Comparison of ENCODE assay signal across 9 cellular contexts in the genomic region with DNA sequence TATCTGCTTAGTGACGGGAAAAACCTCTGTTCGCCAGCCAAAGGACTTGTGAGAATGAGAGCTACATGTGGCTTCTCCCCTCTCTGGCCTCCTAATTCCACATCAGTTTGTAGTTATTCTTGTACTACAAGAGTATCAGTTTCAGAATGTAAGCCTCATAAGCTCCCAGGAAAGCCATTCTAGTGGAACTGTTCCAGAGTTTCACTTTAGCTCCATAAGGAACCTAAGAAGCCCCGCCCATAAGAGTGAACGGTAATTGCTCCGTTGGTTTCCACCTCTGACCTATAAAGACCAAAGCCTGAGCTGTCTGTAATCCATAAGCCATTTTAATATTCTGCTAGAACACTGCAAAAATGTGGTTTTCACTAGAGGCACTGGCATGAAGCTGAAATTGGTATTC. TPM values are rescaled to one million over a fixed set of nuclear protein-coding genes. Genes with fewer than 3 reads are reported as not detected.
DNase-seq lines count a peak whose midpoint lies in the region; ATAC-seq and TF ChIP-seq lines count a peak whose summit lies in the region.
"Had no signal": no experiment of that assay in that cellular context is flagged by ENCODE, and none has a peak within 500 bp of the region (broad histone marks: within the 10 kb centered on the region; RNA-seq: fewer than 3 reads in every experiment).

No MANE protein-coding gene starts in this region.

- H3K9me3 ChIP-seq in PC-3 (ENCODE audit: low read length), result no peaks in the 10 kb centered on the region
- no peaks in the 10 kb centered on the region for H3K9me3 ChIP-seq in BE2C

- no peak; the same call in 1 of the 2 replicates for ATAC-seq in PC-3

- peak; percentile 48 for DNase-seq in EH (ENCODE audit: low read depth)
- DNase-seq in PC-3, result peak; percentile 49
- DNase-seq in fibroblast of the conjunctiva (ENCODE audit: low read depth), result peak; percentile 80
- peak; percentile 100 for DNase-seq in retinal pigment epithelial cell (ENCODE audit: low read depth)
- no peak for DNase-seq in posterior cingulate gyrus
- no peak for DNase-seq in NCI-H345 (lab: John Stamatoyannopoulos, UW)
- no peak for DNase-seq in BE2C
- no peak for DNase-seq in T-helper 1 cell
- DNase-seq: T-helper 2 cell had no signal

- H3K9me2 ChIP-seq in PC-3 (replicated peaks; ENCODE audit: low read length), result no peaks in the 10 kb centered on the region

- H3K27ac ChIP-seq in PC-3 (ENCODE audit: low read length), result peak overlapping the region; percentile 32; the same call in 1 of the 2 replicates

- H4K20me1 ChIP-seq in PC-3 (ENCODE audit: low read length), result peaks cover 13% of the 10 kb centered on the region

- H2AFZ ChIP-seq in PC-3 (ENCODE audit: low read length), result no peak overlapping the region

- H3K4me3 ChIP-seq in PC-3 (ENCODE audit: low read length), result no peak overlapping the region
- H3K4me3 ChIP-seq in retinal pigment epithelial cell (ENCODE audit: low read length), result no peak overlapping the region
- H3K4me3 ChIP-seq in BE2C (ENCODE audit: low read depth, low read length), result no peak overlapping the region

- H3K79me2 ChIP-seq in PC-3 (ENCODE audit: low read length), result peaks cover 46% of the 10 kb centered on the region

- BruUV-seq in PC-3 (replicated peaks; lab: Mats Ljungman, UMichigan), result no TSS peak

- POLR2A ChIA-PET in PC-3 (lab: Charles Lee; ENCODE audit: unreplicated experiment), result interaction anchor here (0.5 to 0.6 kb wide), 2 partner anchors 13 to 53 kb away, joined by 4 to 5 read pairs; no protein-coding TSS in a partner anchor

- CTCF ChIA-PET in PC-3 (lab: Charles Lee), result no interaction called here

- H3K36me3 ChIP-seq in PC-3 (ENCODE audit: low read depth, low read length), result no peaks in the 10 kb centered on the region
- H3K36me3 ChIP-seq in BE2C, result no peaks in the 10 kb centered on the region

- no peaks in the 10 kb centered on the region for H3F3A ChIP-seq in PC-3 (ENCODE audit: low read length, unreplicated experiment)

- TF ChIP-seq CTCF in PC-3 (conservative IDR thresholded peaks at IDR 0.05; ENCODE audit: low read depth, low read length) (no peak), retinal pigment epithelial cell (conservative IDR thresholded peaks at IDR 0.05; ENCODE audit: low read depth, low read length) (no peak), BE2C (IDR thresholded peaks at IDR 0.05; ENCODE audit: low read depth, low read length) (no peak)

- 0 out of 2 replicates have a peak overlapping the region, but pooled peaks have one; percentile 4 for H3K4me2 ChIP-seq in PC-3 (ENCODE audit: low read length)

- H3K9ac ChIP-seq in PC-3 (ENCODE audit: low read length), result no peak overlapping the region

- H3K4me1 ChIP-seq in PC-3 (ENCODE audit: insufficient read depth, low read length) (peaks cover 20% of the 10 kb centered on the region), BE2C (peaks cover 9% of the 10 kb centered on the region)

- H3K27me3 ChIP-seq in PC-3 (ENCODE audit: low read length), result no peaks in the 10 kb centered on the region
- H3K27me3 ChIP-seq in BE2C, result no peaks in the 10 kb centered on the region

- intact Hi-C loops in PC-3 (cut with micrococcal nuclease) (no loop called here), posterior cingulate gyrus (cut with DNase I) (no loop called here)

RNA-seq across cellular contexts. Expression of gene SIK3, which starts 53.0 kb away (rescaled TPM):
- 14.5 and 17.4 TPM in 2 replicates for total RNA-seq in PC-3 (2014; rRNA removed)
- polyA plus RNA-seq in BE2C (2012; ENCODE audit: insufficient read depth, insufficient read length, low read depth), result 35.6 TPM

Comparison
In these comparisons a context has a peak if more than half of its experiments do, and no peak if none do; other contexts are left out.
1. DNase-seq: peak in EH (single experiment), PC-3 (single experiment), fibroblast of the conjunctiva (single experiment) and retinal pigment epithelial cell (single experiment); none in posterior cingulate gyrus (0 of 10), NCI-H345 (single experiment), BE2C (single experiment) and T-helper 1 cell (0 of 5).